ENCODE assay signal across 1 cellular context in the genomic region with DNA sequence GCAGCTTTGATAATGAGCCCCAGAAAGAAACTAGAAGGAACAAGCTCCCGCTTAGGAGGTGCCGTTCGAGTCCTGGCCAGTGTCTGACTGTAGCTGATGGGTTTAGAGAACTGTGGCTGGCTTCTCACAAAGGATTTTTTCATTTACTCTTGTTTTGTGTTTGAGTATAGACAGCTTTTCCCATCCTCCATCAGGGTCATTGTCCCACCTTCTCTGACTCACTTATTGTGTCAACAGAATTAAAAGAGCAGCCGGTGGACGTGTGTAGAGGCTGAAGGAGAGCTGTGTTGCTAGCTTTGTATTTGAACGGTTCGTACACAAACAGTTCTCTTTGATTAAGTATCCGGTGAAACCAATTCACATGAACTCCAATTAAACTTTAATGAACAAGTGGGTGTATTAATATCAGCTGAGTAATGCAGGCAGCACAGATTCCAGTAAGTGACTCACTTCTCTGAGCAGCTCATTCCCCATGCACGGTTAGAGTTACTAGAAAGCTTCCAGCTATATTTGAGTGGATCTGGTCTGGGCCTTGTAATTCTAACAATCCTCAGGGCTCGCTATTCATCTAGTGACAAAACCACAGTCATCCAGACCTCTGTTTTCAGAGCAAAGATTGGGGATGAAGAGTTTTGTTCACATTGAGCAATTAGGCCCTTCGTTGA.
TF ChIP-seq lines count a peak whose summit lies in the region.

No MANE protein-coding gene starts in this region.

TF ChIP-seq in HepG2, 621 proteins besides CTCF, POLR2A, EP300 and RAD21 (continued from another document and continues in another):
- TF ChIP-seq, protein P1, sequence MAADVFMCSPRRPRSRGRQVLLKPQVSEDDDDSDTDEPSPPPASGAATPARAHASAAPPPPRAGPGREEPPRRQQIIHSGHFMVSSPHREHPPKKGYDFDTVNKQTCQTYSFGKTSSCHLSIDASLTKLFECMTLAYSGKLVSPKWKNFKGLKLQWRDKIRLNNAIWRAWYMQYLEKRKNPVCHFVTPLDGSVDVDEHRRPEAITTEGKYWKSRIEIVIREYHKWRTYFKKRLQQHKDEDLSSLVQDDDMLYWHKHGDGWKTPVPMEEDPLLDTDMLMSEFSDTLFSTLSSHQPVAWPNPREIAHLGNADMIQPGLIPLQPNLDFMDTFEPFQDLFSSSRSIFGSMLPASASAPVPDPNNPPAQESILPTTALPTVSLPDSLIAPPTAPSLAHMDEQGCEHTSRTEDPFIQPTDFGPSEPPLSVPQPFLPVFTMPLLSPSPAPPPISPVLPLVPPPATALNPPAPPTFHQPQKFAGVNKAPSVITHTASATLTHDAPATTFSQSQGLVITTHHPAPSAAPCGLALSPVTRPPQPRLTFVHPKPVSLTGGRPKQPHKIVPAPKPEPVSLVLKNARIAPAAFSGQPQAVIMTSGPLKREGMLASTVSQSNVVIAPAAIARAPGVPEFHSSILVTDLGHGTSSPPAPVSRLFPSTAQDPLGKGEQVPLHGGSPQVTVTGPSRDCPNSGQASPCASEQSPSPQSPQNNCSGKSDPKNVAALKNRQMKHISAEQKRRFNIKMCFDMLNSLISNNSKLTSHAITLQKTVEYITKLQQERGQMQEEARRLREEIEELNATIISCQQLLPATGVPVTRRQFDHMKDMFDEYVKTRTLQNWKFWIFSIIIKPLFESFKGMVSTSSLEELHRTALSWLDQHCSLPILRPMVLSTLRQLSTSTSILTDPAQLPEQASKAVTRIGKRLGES (CRISPR knock-in tag; IDR thresholded peaks at IDR 0.05; ENCODE audit: borderline replicate concordance) = peak; percentile 34; the same call in 1 of the 2 replicates
- TF ChIP-seq, protein P2, sequence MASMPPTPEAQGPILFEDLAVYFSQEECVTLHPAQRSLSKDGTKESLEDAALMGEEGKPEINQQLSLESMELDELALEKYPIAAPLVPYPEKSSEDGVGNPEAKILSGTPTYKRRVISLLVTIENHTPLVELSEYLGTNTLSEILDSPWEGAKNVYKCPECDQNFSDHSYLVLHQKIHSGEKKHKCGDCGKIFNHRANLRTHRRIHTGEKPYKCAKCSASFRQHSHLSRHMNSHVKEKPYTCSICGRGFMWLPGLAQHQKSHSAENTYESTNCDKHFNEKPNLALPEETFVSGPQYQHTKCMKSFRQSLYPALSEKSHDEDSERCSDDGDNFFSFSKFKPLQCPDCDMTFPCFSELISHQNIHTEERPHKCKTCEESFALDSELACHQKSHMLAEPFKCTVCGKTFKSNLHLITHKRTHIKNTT (CRISPR knock-in tag; IDR thresholded peaks at IDR 0.05) = no peak
- TF ChIP-seq MLLT10 (CRISPR knock-in tag; IDR thresholded peaks at IDR 0.05) (no peak), ZBTB1 (CRISPR knock-in tag; IDR thresholded peaks at IDR 0.05; ENCODE audit: borderline replicate concordance) (no peak), KDM5A (IDR thresholded peaks at IDR 0.05; ENCODE audit: borderline replicate concordance, low read length) (no peak), ZNF430 (CRISPR knock-in tag; IDR thresholded peaks at IDR 0.05) (0 out of 2 replicates have a peak, but pooled peaks have one; percentile 42), KLF11 (CRISPR knock-in tag; IDR thresholded peaks at IDR 0.05) (peak; percentile 81; the same call in 1 of the 2 replicates), ZFP90 (CRISPR knock-in tag; IDR thresholded peaks at IDR 0.05; ENCODE audit: borderline replicate concordance) (peak; percentile 86; the same call in 1 of the 2 replicates), ZNF234 (CRISPR knock-in tag; conservative IDR thresholded peaks at IDR 0.05) (no peak), ZNF670 (CRISPR knock-in tag; IDR thresholded peaks at IDR 0.05; ENCODE audit: borderline replicate concordance) (peak; percentile 69; the same call in 1 of the 2 replicates), ZSCAN30 (CRISPR knock-in tag; IDR thresholded peaks at IDR 0.05) (no peak), ZSCAN22 (CRISPR knock-in tag; IDR thresholded peaks at IDR 0.05) (0 out of 2 replicates have a peak, but pooled peaks have one; percentile 33), ZNF564 (CRISPR knock-in tag; IDR thresholded peaks at IDR 0.05) (no peak), ZNF589 (CRISPR knock-in tag; conservative IDR thresholded peaks at IDR 0.05) (0 out of 2 replicates have a peak, but pooled peaks have one; percentile 25), ZNF20 (CRISPR knock-in tag; IDR thresholded peaks at IDR 0.05) (no peak), PHF20 (CRISPR knock-in tag; IDR thresholded peaks at IDR 0.05) (no peak), MYC (CRISPR knock-in tag; IDR thresholded peaks at IDR 0.05; ENCODE audit: borderline replicate concordance) (0 out of 2 replicates have a peak, but pooled peaks have one; percentile 14), PLRG1 (conservative IDR thresholded peaks at IDR 0.05) (no peak), HNRNPH1 (optimal IDR thresholded peaks at IDR 0.05; ENCODE audit: low read depth, low read length) (no peak), ZNF260 (CRISPR knock-in tag; IDR thresholded peaks at IDR 0.05; ENCODE audit: borderline replicate concordance, low read depth) (no peak), ZFP36 (IDR thresholded peaks at IDR 0.05; ENCODE audit: borderline replicate concordance, low read depth, low read length, partially characterized antibody) (no peak), ZNF557 (CRISPR knock-in tag; IDR thresholded peaks at IDR 0.05) (no peak), EHMT2 (IDR thresholded peaks at IDR 0.05; ENCODE audit: borderline replicate concordance, low read depth, low read length) (no peak), SMYD3 (CRISPR knock-in tag; IDR thresholded peaks at IDR 0.05) (peak; percentile 62; the same call in 1 of the 2 replicates), ZNF563 (CRISPR knock-in tag; IDR thresholded peaks at IDR 0.05) (0 out of 2 replicates have a peak, but pooled peaks have one; percentile 31), XBP1 (CRISPR knock-in tag; IDR thresholded peaks at IDR 0.05) (no peak), ZSCAN12 (CRISPR knock-in tag; IDR thresholded peaks at IDR 0.05) (no peak), SMAD9 (CRISPR knock-in tag; IDR thresholded peaks at IDR 0.05) (no peak), CBX1 (IDR thresholded peaks at IDR 0.05; ENCODE audit: low read depth) (no peak), SMC3 (IDR thresholded peaks at IDR 0.05; ENCODE audit: low read length) (peak; percentile 29; the same call in 1 of the 2 replicates), GATAD1 (CRISPR knock-in tag; IDR thresholded peaks at IDR 0.05) (no peak), ZNF121 (CRISPR knock-in tag; IDR thresholded peaks at IDR 0.05) (no peak), TOE1 (CRISPR knock-in tag; IDR thresholded peaks at IDR 0.05) (no peak)
- TF ChIP-seq, protein P3, sequence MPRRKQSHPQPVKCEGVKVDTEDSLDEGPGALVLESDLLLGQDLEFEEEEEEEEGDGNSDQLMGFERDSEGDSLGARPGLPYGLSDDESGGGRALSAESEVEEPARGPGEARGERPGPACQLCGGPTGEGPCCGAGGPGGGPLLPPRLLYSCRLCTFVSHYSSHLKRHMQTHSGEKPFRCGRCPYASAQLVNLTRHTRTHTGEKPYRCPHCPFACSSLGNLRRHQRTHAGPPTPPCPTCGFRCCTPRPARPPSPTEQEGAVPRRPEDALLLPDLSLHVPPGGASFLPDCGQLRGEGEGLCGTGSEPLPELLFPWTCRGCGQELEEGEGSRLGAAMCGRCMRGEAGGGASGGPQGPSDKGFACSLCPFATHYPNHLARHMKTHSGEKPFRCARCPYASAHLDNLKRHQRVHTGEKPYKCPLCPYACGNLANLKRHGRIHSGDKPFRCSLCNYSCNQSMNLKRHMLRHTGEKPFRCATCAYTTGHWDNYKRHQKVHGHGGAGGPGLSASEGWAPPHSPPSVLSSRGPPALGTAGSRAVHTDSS (CRISPR knock-in tag; conservative IDR thresholded peaks at IDR 0.05) = no peak
- TF ChIP-seq, protein P4, sequence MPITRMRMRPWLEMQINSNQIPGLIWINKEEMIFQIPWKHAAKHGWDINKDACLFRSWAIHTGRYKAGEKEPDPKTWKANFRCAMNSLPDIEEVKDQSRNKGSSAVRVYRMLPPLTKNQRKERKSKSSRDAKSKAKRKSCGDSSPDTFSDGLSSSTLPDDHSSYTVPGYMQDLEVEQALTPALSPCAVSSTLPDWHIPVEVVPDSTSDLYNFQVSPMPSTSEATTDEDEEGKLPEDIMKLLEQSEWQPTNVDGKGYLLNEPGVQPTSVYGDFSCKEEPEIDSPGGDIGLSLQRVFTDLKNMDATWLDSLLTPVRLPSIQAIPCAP (CRISPR knock-in tag; IDR thresholded peaks at IDR 0.05; ENCODE audit: low read depth) = no peak
- TF ChIP-seq, protein P5, sequence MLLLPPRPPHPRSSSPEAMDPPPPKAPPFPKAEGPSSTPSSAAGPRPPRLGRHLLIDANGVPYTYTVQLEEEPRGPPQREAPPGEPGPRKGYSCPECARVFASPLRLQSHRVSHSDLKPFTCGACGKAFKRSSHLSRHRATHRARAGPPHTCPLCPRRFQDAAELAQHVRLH (CRISPR knock-in tag; IDR thresholded peaks at IDR 0.05; ENCODE audit: borderline replicate concordance, low read depth) = peak; percentile 73
- TF ChIP-seq, protein P6, sequence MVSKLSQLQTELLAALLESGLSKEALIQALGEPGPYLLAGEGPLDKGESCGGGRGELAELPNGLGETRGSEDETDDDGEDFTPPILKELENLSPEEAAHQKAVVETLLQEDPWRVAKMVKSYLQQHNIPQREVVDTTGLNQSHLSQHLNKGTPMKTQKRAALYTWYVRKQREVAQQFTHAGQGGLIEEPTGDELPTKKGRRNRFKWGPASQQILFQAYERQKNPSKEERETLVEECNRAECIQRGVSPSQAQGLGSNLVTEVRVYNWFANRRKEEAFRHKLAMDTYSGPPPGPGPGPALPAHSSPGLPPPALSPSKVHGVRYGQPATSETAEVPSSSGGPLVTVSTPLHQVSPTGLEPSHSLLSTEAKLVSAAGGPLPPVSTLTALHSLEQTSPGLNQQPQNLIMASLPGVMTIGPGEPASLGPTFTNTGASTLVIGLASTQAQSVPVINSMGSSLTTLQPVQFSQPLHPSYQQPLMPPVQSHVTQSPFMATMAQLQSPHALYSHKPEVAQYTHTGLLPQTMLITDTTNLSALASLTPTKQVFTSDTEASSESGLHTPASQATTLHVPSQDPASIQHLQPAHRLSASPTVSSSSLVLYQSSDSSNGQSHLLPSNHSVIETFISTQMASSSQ (IDR thresholded peaks at IDR 0.05; ENCODE audit: low read depth) = peak; percentile 72
- TF ChIP-seq, protein P6 (CRISPR knock-in tag; IDR thresholded peaks at IDR 0.05; ENCODE audit: borderline replicate concordance) = peak; percentile 94
- TF ChIP-seq, protein P7, sequence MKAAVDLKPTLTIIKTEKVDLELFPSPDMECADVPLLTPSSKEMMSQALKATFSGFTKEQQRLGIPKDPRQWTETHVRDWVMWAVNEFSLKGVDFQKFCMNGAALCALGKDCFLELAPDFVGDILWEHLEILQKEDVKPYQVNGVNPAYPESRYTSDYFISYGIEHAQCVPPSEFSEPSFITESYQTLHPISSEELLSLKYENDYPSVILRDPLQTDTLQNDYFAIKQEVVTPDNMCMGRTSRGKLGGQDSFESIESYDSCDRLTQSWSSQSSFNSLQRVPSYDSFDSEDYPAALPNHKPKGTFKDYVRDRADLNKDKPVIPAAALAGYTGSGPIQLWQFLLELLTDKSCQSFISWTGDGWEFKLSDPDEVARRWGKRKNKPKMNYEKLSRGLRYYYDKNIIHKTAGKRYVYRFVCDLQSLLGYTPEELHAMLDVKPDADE (CRISPR knock-in tag; IDR thresholded peaks at IDR 0.05) = 0 out of 2 replicates have a peak, but pooled peaks have one; percentile 64
- TF ChIP-seq, protein P8, sequence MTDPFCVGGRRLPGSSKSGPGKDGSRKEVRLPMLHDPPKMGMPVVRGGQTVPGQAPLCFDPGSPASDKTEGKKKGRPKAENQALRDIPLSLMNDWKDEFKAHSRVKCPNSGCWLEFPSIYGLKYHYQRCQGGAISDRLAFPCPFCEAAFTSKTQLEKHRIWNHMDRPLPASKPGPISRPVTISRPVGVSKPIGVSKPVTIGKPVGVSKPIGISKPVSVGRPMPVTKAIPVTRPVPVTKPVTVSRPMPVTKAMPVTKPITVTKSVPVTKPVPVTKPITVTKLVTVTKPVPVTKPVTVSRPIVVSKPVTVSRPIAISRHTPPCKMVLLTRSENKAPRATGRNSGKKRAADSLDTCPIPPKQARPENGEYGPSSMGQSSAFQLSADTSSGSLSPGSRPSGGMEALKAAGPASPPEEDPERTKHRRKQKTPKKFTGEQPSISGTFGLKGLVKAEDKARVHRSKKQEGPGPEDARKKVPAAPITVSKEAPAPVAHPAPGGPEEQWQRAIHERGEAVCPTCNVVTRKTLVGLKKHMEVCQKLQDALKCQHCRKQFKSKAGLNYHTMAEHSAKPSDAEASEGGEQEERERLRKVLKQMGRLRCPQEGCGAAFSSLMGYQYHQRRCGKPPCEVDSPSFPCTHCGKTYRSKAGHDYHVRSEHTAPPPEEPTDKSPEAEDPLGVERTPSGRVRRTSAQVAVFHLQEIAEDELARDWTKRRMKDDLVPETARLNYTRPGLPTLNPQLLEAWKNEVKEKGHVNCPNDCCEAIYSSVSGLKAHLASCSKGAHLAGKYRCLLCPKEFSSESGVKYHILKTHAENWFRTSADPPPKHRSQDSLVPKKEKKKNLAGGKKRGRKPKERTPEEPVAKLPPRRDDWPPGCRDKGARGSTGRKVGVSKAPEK (CRISPR knock-in tag; IDR thresholded peaks at IDR 0.05; ENCODE audit: borderline replicate concordance) = no peak
